1 cellular context compared by ENCODE assay signal in genomic region chr20:22652685-22653568, GRCh38.
TF ChIP-seq lines count a peak whose summit lies in the region.

No MANE protein-coding gene starts in this region.

TF ChIP-seq in HEK293, 187 proteins besides CTCF, POLR2A, EP300 and RAD21 (continued from another document):
- TF ChIP-seq PRDM10 (tag by site-specific recombination; IDR thresholded peaks at IDR 0.05) (peak; percentile 65), GFI1B (tag by site-specific recombination; IDR thresholded peaks at IDR 0.05) (no peak), ZNF558 (tag by site-specific recombination; IDR thresholded peaks at IDR 0.05) (no peak), PRDM6 (tag by site-specific recombination; IDR thresholded peaks at IDR 0.05) (peak; percentile 59), ZNF146 (tag by site-specific recombination; IDR thresholded peaks at IDR 0.05) (no peak), ZNF561 (tag by site-specific recombination; IDR thresholded peaks at IDR 0.05; ENCODE audit: borderline replicate concordance) (no peak), SCRT1 (tag by site-specific recombination; IDR thresholded peaks at IDR 0.05; ENCODE audit: borderline replicate concordance) (no peak), ZBTB8A (tag by site-specific recombination; IDR thresholded peaks at IDR 0.05) (peak; percentile 52), GLIS1 (tag by site-specific recombination; IDR thresholded peaks at IDR 0.05) (peak; percentile 42; the same call in 1 of the 2 replicates), HIC1 (tag by site-specific recombination; IDR thresholded peaks at IDR 0.05) (peak; percentile 65)
